1 cellular context compared by ENCODE assay signal in the genomic region with DNA sequence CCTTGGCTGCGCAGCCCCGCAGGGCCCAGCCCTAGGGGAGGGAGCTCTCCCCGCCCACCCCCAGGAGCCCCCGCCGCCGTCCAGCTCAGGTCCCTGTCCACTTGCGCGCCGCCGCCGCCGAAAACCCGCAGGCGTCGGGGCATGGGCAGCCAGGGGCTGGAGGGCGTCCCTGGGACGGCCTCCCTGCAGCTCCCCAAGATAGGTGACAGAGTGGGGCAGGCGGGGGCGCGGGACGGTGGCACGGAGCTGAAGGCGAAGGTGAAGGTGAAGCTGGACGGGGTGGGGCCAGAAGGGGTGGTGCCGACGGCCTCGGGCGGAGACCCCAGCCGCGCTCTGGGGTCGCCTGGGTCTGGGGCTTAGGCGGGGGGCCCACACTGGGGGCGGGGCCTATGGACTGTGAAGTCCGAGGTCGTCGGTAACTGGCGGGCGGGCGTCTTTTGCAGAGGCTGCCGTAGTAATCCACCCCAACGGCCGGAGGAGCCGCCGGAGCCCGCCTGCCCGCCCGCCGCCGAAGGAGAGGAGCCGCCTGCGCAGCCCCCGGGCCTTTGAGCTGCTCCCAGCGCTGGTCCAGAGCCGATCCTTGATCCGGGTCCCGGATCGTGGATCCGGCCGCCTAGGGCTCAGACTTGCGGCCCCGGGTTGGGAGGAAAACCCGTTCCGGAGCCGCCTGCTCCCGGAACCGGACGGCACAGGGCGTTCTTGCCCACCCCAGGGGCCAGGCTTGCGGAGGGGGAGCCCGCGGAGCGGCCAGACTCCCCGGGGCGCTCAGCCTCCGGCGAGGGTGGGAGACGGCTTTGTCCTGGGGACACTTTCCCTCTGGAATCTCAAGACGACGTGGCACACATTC.
TF ChIP-seq lines count a peak whose summit lies in the region.

No MANE protein-coding gene starts in this region.

TF ChIP-seq in HEK293, 187 proteins besides CTCF, POLR2A, EP300 and RAD21 (continued from another document and continues in another):
- TF ChIP-seq, protein P1, sequence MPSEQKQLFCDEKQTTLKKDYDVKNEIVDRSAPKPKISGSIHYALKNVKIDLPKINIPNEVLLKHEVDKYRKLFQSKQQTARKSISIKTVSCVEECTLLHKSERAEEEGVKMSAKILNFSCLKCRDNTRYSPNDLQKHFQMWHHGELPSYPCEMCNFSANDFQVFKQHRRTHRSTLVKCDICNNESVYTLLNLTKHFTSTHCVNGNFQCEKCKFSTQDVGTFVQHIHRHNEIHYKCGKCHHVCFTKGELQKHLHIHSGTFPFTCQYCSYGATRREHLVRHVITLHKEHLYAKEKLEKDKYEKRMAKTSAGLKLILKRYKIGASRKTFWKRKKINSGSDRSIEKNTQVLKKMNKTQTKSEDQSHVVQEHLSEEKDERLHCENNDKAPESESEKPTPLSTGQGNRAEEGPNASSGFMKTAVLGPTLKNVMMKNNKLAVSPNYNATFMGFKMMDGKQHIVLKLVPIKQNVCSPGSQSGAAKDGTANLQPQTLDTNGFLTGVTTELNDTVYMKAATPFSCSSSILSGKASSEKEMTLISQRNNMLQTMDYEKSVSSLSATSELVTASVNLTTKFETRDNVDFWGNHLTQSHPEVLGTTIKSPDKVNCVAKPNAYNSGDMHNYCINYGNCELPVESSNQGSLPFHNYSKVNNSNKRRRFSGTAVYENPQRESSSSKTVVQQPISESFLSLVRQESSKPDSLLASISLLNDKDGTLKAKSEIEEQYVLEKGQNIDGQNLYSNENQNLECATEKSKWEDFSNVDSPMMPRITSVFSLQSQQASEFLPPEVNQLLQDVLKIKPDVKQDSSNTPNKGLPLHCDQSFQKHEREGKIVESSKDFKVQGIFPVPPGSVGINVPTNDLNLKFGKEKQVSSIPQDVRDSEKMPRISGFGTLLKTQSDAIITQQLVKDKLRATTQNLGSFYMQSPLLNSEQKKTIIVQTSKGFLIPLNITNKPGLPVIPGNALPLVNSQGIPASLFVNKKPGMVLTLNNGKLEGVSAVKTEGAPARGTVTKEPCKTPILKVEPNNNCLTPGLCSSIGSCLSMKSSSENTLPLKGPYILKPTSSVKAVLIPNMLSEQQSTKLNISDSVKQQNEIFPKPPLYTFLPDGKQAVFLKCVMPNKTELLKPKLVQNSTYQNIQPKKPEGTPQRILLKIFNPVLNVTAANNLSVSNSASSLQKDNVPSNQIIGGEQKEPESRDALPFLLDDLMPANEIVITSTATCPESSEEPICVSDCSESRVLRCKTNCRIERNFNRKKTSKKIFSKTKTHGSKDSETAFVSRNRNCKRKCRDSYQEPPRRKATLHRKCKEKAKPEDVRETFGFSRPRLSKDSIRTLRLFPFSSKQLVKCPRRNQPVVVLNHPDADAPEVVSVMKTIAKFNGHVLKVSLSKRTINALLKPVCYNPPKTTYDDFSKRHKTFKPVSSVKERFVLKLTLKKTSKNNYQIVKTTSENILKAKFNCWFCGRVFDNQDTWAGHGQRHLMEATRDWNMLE (tag by site-specific recombination; conservative IDR thresholded peaks at IDR 0.05; ENCODE audit: low read depth): no peak
- no peak for TF ChIP-seq ZNF610 (tag by site-specific recombination; IDR thresholded peaks at IDR 0.05; ENCODE audit: borderline replicate concordance)
- TF ChIP-seq ZFP37 (tag by site-specific recombination; IDR thresholded peaks at IDR 0.05): no peak
- no peak for TF ChIP-seq ZFHX2 (tag by site-specific recombination; conservative IDR thresholded peaks at IDR 0.05)
- no peak for TF ChIP-seq ZNF561 (tag by site-specific recombination; IDR thresholded peaks at IDR 0.05; ENCODE audit: borderline replicate concordance)
- TF ChIP-seq ZNF664 (tag by site-specific recombination; IDR thresholded peaks at IDR 0.05): no peak
- TF ChIP-seq ZNF654 (tag by site-specific recombination; IDR thresholded peaks at IDR 0.05; ENCODE audit: low read depth): no peak
- peak; percentile 66; the same call in 1 of the 2 replicates for TF ChIP-seq ZBTB17 (tag by site-specific recombination; IDR thresholded peaks at IDR 0.05)
- TF ChIP-seq, protein P2, sequence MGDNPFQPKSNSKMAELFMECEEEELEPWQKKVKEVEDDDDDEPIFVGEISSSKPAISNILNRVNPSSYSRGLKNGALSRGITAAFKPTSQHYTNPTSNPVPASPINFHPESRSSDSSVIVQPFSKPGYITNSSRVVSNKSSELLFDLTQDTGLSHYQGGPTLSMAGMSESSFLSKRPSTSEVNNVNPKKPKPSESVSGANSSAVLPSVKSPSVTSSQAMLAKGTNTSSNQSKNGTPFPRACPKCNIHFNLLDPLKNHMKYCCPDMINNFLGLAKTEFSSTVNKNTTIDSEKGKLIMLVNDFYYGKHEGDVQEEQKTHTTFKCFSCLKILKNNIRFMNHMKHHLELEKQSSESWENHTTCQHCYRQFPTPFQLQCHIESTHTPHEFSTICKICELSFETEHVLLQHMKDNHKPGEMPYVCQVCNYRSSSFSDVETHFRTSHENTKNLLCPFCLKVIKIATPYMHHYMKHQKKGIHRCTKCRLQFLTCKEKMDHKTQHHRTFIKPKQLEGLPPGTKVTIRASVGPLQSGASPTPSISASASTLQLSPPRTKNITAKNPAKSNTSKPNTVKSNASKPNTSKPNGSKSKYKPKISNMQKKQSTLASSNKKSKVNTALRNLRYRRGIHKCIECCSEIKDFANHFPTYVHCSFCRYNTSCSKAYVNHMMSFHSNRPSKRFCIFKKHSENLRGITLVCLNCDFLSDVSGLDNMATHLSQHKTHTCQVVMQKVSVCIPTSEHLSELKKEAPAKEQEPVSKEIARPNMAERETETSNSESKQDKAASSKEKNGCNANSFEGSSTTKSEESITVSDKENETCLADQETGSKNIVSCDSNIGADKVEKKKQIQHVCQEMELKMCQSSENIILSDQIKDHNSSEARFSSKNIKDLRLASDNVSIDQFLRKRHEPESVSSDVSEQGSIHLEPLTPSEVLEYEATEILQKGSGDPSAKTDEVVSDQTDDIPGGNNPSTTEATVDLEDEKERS (tag by site-specific recombination; IDR thresholded peaks at IDR 0.05): no peak
- TF ChIP-seq PRDM1 (tag by site-specific recombination; IDR thresholded peaks at IDR 0.05): no peak
- TF ChIP-seq, protein P3, sequence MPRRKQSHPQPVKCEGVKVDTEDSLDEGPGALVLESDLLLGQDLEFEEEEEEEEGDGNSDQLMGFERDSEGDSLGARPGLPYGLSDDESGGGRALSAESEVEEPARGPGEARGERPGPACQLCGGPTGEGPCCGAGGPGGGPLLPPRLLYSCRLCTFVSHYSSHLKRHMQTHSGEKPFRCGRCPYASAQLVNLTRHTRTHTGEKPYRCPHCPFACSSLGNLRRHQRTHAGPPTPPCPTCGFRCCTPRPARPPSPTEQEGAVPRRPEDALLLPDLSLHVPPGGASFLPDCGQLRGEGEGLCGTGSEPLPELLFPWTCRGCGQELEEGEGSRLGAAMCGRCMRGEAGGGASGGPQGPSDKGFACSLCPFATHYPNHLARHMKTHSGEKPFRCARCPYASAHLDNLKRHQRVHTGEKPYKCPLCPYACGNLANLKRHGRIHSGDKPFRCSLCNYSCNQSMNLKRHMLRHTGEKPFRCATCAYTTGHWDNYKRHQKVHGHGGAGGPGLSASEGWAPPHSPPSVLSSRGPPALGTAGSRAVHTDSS (tag by site-specific recombination; IDR thresholded peaks at IDR 0.05): no peak
- no peak for TF ChIP-seq KLF10 (tag by site-specific recombination; IDR thresholded peaks at IDR 0.05)
- TF ChIP-seq ZNF391 (tag by site-specific recombination; IDR thresholded peaks at IDR 0.05; ENCODE audit: borderline replicate concordance, low read depth): no peak
- no peak for TF ChIP-seq ZNF843 (tag by site-specific recombination; IDR thresholded peaks at IDR 0.05)
- no peak for TF ChIP-seq ZNF10 (tag by site-specific recombination; IDR thresholded peaks at IDR 0.05)
- TF ChIP-seq, protein P4, sequence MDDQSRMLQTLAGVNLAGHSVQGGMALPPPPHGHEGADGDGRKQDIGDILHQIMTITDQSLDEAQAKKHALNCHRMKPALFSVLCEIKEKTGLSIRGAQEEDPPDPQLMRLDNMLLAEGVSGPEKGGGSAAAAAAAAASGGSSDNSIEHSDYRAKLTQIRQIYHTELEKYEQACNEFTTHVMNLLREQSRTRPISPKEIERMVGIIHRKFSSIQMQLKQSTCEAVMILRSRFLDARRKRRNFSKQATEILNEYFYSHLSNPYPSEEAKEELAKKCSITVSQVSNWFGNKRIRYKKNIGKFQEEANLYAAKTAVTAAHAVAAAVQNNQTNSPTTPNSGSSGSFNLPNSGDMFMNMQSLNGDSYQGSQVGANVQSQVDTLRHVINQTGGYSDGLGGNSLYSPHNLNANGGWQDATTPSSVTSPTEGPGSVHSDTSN (CRISPR knock-in tag; IDR thresholded peaks at IDR 0.05): no peak
- TF ChIP-seq, protein P5, sequence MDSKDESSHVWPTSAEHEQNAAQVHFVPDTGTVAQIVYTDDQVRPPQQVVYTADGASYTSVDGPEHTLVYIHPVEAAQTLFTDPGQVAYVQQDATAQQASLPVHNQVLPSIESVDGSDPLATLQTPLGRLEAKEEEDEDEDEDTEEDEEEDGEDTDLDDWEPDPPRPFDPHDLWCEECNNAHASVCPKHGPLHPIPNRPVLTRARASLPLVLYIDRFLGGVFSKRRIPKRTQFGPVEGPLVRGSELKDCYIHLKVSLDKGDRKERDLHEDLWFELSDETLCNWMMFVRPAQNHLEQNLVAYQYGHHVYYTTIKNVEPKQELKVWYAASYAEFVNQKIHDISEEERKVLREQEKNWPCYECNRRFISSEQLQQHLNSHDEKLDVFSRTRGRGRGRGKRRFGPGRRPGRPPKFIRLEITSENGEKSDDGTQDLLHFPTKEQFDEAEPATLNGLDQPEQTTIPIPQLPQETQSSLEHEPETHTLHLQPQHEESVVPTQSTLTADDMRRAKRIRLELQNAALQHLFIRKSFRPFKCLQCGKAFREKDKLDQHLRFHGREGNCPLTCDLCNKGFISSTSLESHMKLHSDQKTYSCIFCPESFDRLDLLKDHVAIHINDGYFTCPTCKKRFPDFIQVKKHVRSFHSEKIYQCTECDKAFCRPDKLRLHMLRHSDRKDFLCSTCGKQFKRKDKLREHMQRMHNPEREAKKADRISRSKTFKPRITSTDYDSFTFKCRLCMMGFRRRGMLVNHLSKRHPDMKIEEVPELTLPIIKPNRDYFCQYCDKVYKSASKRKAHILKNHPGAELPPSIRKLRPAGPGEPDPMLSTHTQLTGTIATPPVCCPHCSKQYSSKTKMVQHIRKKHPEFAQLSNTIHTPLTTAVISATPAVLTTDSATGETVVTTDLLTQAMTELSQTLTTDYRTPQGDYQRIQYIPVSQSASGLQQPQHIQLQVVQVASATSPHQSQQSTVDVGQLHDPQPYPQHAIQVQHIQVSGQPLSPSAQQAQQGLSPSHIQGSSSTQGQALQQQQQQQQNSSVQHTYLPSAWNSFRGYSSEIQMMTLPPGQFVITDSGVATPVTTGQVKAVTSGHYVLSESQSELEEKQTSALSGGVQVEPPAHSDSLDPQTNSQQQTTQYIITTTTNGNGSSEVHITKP (tag by site-specific recombination; IDR thresholded peaks at IDR 0.05): no peak
- no peak for TF ChIP-seq ZBTB1 (tag by site-specific recombination; IDR thresholded peaks at IDR 0.05)
- TF ChIP-seq ZNF24 (tag by site-specific recombination; IDR thresholded peaks at IDR 0.05): no peak
- no peak for TF ChIP-seq YY1 (tag by site-specific recombination; IDR thresholded peaks at IDR 0.05)
- no peak for TF ChIP-seq ZNF514 (tag by site-specific recombination; IDR thresholded peaks at IDR 0.05)
- no peak for TF ChIP-seq ZNF510 (tag by site-specific recombination; IDR thresholded peaks at IDR 0.05; ENCODE audit: insufficient replicate concordance)
- TF ChIP-seq, protein P6, sequence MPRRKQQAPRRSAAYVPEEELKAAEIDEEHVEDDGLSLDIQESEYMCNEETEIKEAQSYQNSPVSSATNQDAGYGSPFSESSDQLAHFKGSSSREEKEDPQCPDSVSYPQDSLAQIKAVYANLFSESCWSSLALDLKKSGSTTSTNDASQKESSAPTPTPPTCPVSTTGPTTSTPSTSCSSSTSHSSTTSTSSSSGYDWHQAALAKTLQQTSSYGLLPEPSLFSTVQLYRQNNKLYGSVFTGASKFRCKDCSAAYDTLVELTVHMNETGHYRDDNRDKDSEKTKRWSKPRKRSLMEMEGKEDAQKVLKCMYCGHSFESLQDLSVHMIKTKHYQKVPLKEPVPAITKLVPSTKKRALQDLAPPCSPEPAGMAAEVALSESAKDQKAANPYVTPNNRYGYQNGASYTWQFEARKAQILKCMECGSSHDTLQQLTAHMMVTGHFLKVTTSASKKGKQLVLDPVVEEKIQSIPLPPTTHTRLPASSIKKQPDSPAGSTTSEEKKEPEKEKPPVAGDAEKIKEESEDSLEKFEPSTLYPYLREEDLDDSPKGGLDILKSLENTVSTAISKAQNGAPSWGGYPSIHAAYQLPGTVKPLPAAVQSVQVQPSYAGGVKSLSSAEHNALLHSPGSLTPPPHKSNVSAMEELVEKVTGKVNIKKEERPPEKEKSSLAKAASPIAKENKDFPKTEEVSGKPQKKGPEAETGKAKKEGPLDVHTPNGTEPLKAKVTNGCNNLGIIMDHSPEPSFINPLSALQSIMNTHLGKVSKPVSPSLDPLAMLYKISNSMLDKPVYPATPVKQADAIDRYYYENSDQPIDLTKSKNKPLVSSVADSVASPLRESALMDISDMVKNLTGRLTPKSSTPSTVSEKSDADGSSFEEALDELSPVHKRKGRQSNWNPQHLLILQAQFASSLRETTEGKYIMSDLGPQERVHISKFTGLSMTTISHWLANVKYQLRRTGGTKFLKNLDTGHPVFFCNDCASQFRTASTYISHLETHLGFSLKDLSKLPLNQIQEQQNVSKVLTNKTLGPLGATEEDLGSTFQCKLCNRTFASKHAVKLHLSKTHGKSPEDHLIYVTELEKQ (tag by site-specific recombination; IDR thresholded peaks at IDR 0.05; ENCODE audit: borderline replicate concordance): no peak
- no peak for TF ChIP-seq SP3 (tag by site-specific recombination; IDR thresholded peaks at IDR 0.05)
- no peak for TF ChIP-seq ZBTB21 (tag by site-specific recombination; IDR thresholded peaks at IDR 0.05)
- no peak for TF ChIP-seq ZNF701 (tag by site-specific recombination; IDR thresholded peaks at IDR 0.05)
- TF ChIP-seq, protein P7, sequence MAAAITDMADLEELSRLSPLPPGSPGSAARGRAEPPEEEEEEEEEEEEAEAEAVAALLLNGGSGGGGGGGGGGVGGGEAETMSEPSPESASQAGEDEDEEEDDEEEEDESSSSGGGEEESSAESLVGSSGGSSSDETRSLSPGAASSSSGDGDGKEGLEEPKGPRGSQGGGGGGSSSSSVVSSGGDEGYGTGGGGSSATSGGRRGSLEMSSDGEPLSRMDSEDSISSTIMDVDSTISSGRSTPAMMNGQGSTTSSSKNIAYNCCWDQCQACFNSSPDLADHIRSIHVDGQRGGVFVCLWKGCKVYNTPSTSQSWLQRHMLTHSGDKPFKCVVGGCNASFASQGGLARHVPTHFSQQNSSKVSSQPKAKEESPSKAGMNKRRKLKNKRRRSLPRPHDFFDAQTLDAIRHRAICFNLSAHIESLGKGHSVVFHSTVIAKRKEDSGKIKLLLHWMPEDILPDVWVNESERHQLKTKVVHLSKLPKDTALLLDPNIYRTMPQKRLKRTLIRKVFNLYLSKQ (tag by site-specific recombination; IDR thresholded peaks at IDR 0.05; ENCODE audit: borderline replicate concordance): no peak
- TF ChIP-seq, protein P8, sequence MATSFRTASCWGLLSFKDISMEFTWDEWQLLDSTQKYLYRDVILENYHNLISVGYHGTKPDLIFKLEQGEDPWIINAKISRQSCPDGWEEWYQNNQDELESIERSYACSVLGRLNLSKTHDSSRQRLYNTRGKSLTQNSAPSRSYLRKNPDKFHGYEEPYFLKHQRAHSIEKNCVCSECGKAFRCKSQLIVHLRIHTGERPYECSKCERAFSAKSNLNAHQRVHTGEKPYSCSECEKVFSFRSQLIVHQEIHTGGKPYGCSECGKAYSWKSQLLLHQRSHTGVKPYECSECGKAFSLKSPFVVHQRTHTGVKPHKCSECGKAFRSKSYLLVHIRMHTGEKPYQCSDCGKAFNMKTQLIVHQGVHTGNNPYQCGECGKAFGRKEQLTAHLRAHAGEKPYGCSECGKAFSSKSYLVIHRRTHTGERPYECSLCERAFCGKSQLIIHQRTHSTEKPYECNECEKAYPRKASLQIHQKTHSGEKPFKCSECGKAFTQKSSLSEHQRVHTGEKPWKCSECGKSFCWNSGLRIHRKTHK (tag by site-specific recombination; IDR thresholded peaks at IDR 0.05): no peak
